1 cellular context compared by ENCODE assay signal in the genomic region with DNA sequence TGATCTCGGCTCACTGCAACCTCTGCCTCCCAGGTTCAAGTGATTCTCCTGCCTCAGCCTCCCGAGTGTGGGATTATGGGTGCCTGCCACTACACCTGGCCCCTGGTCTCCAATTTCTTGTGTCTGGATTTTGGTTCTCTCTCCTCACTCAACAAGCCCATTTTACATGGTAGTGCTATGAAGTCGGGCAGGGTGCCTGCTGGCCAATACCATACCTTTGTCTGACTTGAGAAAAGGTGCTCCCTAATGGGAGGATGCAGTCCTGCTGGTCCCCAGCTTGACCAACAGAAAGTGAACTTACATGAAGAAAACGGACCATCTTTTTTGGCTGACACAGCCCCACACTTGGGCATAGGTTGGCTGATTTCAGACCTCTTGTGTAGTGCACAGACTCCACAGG.
TF ChIP-seq lines count a peak whose summit lies in the region.

No MANE protein-coding gene starts in this region.

TF ChIP-seq in K562, 482 proteins besides CTCF, POLR2A, EP300 and RAD21:
- TF ChIP-seq ZNF263 (CRISPR knock-in tag; IDR thresholded peaks at IDR 0.05; ENCODE audit: borderline replicate concordance) (0 out of 2 replicates have a peak, but pooled peaks have one; percentile 14), NR2C2 (CRISPR knock-in tag; IDR thresholded peaks at IDR 0.05) (no peak), NR2C2 (tag; IDR thresholded peaks at IDR 0.05) (no peak)
